18 cellular contexts compared by ENCODE assay signal in genomic region chr7:138825049-138825721, GRCh38. TPM values are rescaled to one million over a fixed set of nuclear protein-coding genes. Genes with fewer than 3 reads are reported as not detected.
DNase-seq lines count a peak whose midpoint lies in the region; TF ChIP-seq lines count a peak whose summit lies in the region.
"Had no signal": no experiment of that assay in that cellular context is flagged by ENCODE, and none has a peak within 500 bp of the region (broad histone marks: within the 10 kb centered on the region; RNA-seq: fewer than 3 reads in every experiment).

No MANE protein-coding gene starts in this region.

- H3K79me2 ChIP-seq in H9 (ENCODE audit: insufficient read depth, low read length) = no peaks in the 10 kb centered on the region
- H3K79me2 ChIP-seq in parathyroid adenoma = no peaks in the 10 kb centered on the region

- H3K9ac ChIP-seq in H9 (ENCODE audit: extremely low read depth, insufficient read length, low read length) (no peak overlapping the region), parathyroid adenoma (no peak overlapping the region), mesenchymal stem cell (ENCODE audit: low read length) (no peak overlapping the region)

- no peak overlapping the region for H3K4ac ChIP-seq in H9 (ENCODE audit: low read depth, low read length)
- no peak overlapping the region for H3K4ac ChIP-seq in mesenchymal stem cell (ENCODE audit: low read depth in 1 of 2, low read length in 2 of 2)

- H3K4me1 Mint-ChIP-seq in activated CD4-positive, alpha-beta T cell treated with anti-CD3 and anti-CD28 coated beads, Interleukin-2, amount 10 ng/mL, durations not matched to agents 7 days and 5 days = peaks cover 15% of the 10 kb centered on the region
- peaks cover 0 to 7% of the 10 kb centered on the region in 2 experiments; a peak in 3 of 4 replicates for H3K4me1 Mint-ChIP-seq in H9
- H3K4me1 Mint-ChIP-seq: CD4-positive, CD25-positive, alpha-beta regulatory T cell; IgD-negative memory B cell had no signal

- H3K79me1 ChIP-seq in H9 (ENCODE audit: insufficient read depth, low read depth, low read length, poor library complexity, severe bottlenecking) (no peaks in the 10 kb centered on the region), mesenchymal stem cell (replicated peaks; ENCODE audit: low read length, poor library complexity, severe bottlenecking) (no peaks in the 10 kb centered on the region)

- no peaks in the 10 kb centered on the region for H3K23me2 ChIP-seq in H9 (ENCODE audit: insufficient read length, low read depth, low read length, poor library complexity, severe bottlenecking)

- H3K4me3 ChIP-seq in SJCRH30 (no peak overlapping the region), parathyroid adenoma (ENCODE audit: low read depth, low read length) (no peak overlapping the region), mesenchymal stem cell (ENCODE audit: insufficient read depth in 1 of 2, low read depth in 1 of 2, low read length in 2 of 2) (no peak overlapping the region)

- H3K9me3 ChIP-seq in H9 (ENCODE audit: control insufficient read depth, low read depth, low read length) (no peaks in the 10 kb centered on the region), SJCRH30 (replicated peaks) (no peaks in the 10 kb centered on the region), parathyroid adenoma (ENCODE audit: control insufficient read depth, low read length) (no peaks in the 10 kb centered on the region), mesenchymal stem cell (ENCODE audit: control insufficient read depth, low read length) (peaks cover 12% of the 10 kb centered on the region)
- H3K9me3 ChIP-seq: BE2C had no signal

- H4K20me1 ChIP-seq in H9 (ENCODE audit: control insufficient read depth, insufficient read depth, insufficient read length) = no peaks in the 10 kb centered on the region

- CTCF ChIA-PET in activated CD4-positive, alpha-beta T cell treated with anti-CD3 and anti-CD28 coated beads, Interleukin-2, amount 10 ng/mL, durations not matched to agents 7 days and 5 days (lab: Charles Lee) = interaction anchor here (1.5 kb wide), 1 partner anchor 9 kb away, joined by 4 read pairs; no protein-coding TSS in a partner anchor

- H3T11ph ChIP-seq in H9 (ENCODE audit: low read length) = no peak overlapping the region

- TF ChIP-seq CTCF in H9 (conservative IDR thresholded peaks at IDR 0.05) = no peak
- TF ChIP-seq CTCF in parathyroid adenoma (IDR thresholded peaks at IDR 0.05) = no peak

- H4K91ac ChIP-seq in H9 (ENCODE audit: insufficient read length, low read depth, low read length) = no peak overlapping the region
- no peak overlapping the region for H4K91ac ChIP-seq in mesenchymal stem cell (ENCODE audit: low read length)

- H2BK12ac ChIP-seq in H9 (ENCODE audit: insufficient read length, low read depth, low read length) (no peak overlapping the region), mesenchymal stem cell (ENCODE audit: low read length in 2 of 2) (no peak overlapping the region)

- no peak overlapping the region for H3K18ac ChIP-seq in H9 (ENCODE audit: insufficient read length, low read depth, low read length)
- no peak overlapping the region for H3K18ac ChIP-seq in mesenchymal stem cell (ENCODE audit: low read depth in 1 of 2, low read length in 2 of 2)

- no peak overlapping the region for H3K4me3 Mint-ChIP-seq in activated CD4-positive, alpha-beta T cell treated with anti-CD3 and anti-CD28 coated beads, Interleukin-2, amount 10 ng/mL, durations not matched to agents 7 days and 5 days
- no peak overlapping the region for H3K4me3 Mint-ChIP-seq in H9
- H3K4me3 Mint-ChIP-seq: IgD-negative memory B cell had no signal

- no peak overlapping the region for H2AK5ac ChIP-seq in H9 (ENCODE audit: insufficient read length, low read length)
- no peak overlapping the region for H2AK5ac ChIP-seq in mesenchymal stem cell (ENCODE audit: low read length, severe bottlenecking)

- H2BK15ac ChIP-seq in H9 (ENCODE audit: low read depth, low read length) (no peak overlapping the region), mesenchymal stem cell (ENCODE audit: low read depth, poor library complexity, severe bottlenecking) (no peak overlapping the region)

- H4K8ac ChIP-seq in H9 (replicated peaks; ENCODE audit: insufficient read length, low read depth, low read length) = no peak overlapping the region
- no peak overlapping the region for H4K8ac ChIP-seq in mesenchymal stem cell (ENCODE audit: low read length)

- H3K14ac ChIP-seq in H9 (ENCODE audit: insufficient read depth, low read length) (no peak overlapping the region), mesenchymal stem cell (ENCODE audit: low read length in 2 of 2) (no peak overlapping the region)

- H3K36me3 Mint-ChIP-seq in activated CD4-positive, alpha-beta T cell treated with anti-CD3 and anti-CD28 coated beads, Interleukin-2, amount 10 ng/mL, durations not matched to agents 7 days and 5 days (ENCODE audit: low read depth) = no peaks in the 10 kb centered on the region
- no peaks in the 10 kb centered on the region; a peak in 2 of 7 replicates for H3K36me3 Mint-ChIP-seq in H9 (ENCODE audit: insufficient read depth in 1 of 3, low read depth in 3 of 3)
- H3K36me3 Mint-ChIP-seq: CD4-positive, CD25-positive, alpha-beta regulatory T cell had no signal

- H2AFZ ChIP-seq in H9 (ENCODE audit: low read length) (no peak overlapping the region), parathyroid adenoma (peak overlapping the region; percentile 25), mesenchymal stem cell (ENCODE audit: low read depth, low read length) (no peak overlapping the region)

- POLR2A ChIA-PET in activated CD4-positive, alpha-beta T cell treated with anti-CD3 and anti-CD28 coated beads, Interleukin-2, amount 10 ng/mL, durations not matched to agents 7 days and 5 days (lab: Charles Lee) = no interaction called here

- peaks cover 7% of the 10 kb centered on the region for H3K9me3 Mint-ChIP-seq in activated CD4-positive, alpha-beta T cell treated with anti-CD3 and anti-CD28 coated beads, Interleukin-2, amount 10 ng/mL, durations not matched to agents 7 days and 5 days
- H3K9me3 Mint-ChIP-seq in H9 = peaks cover 0 to 3% of the 10 kb centered on the region in 2 experiments; a peak in 2 of 5 replicates
- H3K9me3 Mint-ChIP-seq: CD4-positive, CD25-positive, alpha-beta regulatory T cell had no signal

- H3K4me2 ChIP-seq in H9 (ENCODE audit: insufficient read depth, insufficient read length, low read length) (no peak overlapping the region), parathyroid adenoma (ENCODE audit: low read length) (no peak overlapping the region), mesenchymal stem cell (ENCODE audit: low read length, poor library complexity, severe bottlenecking) (no peak overlapping the region)

- H3K36me3 ChIP-seq in SJCRH30 = no peaks in the 10 kb centered on the region
- H3K36me3 ChIP-seq in parathyroid adenoma (ENCODE audit: control insufficient read depth, insufficient read depth, low read length) = no peaks in the 10 kb centered on the region
- no peaks in the 10 kb centered on the region for H3K36me3 ChIP-seq in mesenchymal stem cell (ENCODE audit: control insufficient read depth in 1 of 2, insufficient read depth in 2 of 2, low read depth in 1 of 2, low read length in 2 of 2)
- H3K36me3 ChIP-seq: BE2C had no signal

- H3K27me3 Mint-ChIP-seq in activated CD4-positive, alpha-beta T cell treated with anti-CD3 and anti-CD28 coated beads, Interleukin-2, amount 10 ng/mL, durations not matched to agents 7 days and 5 days = no peaks in the 10 kb centered on the region
- no peaks in the 10 kb centered on the region for H3K27me3 Mint-ChIP-seq in H9 (ENCODE audit: low read depth)

- no peak overlapping the region for H3K23ac ChIP-seq in H9 (ENCODE audit: insufficient read length, low read depth, low read length)
- H3K23ac ChIP-seq in mesenchymal stem cell (ENCODE audit: low read length in 2 of 2) = no peak overlapping the region

- no peak overlapping the region for H3K27ac ChIP-seq in H9 (ENCODE audit: insufficient read length, low read depth, low read length)
- H3K27ac ChIP-seq in SJCRH30 = no peak overlapping the region
- no peak overlapping the region for H3K27ac ChIP-seq in parathyroid adenoma
- no peak overlapping the region for H3K27ac ChIP-seq in mesenchymal stem cell (ENCODE audit: low read length, poor library complexity, severe bottlenecking)

- no peak overlapping the region for H4K5ac ChIP-seq in H9 (ENCODE audit: insufficient read length, low read depth, low read length)

- H3K27me3 ChIP-seq in H9 (ENCODE audit: insufficient read depth, low read length) (no peaks in the 10 kb centered on the region), SJCRH30 (no peaks in the 10 kb centered on the region), parathyroid adenoma (ENCODE audit: control insufficient read depth, insufficient read depth, low read length) (no peaks in the 10 kb centered on the region), mesenchymal stem cell (ENCODE audit: control insufficient read depth in 1 of 2, insufficient read depth in 1 of 2, low read length in 2 of 2) (no peaks in the 10 kb centered on the region)
- H3K27me3 ChIP-seq: BE2C had no signal

- no peak overlapping the region for H3K56ac ChIP-seq in H9 (ENCODE audit: insufficient read length, low read depth, low read length)

- no peak overlapping the region for H2BK120ac ChIP-seq in H9 (ENCODE audit: low read depth, low read length, poor library complexity, severe bottlenecking)
- H2BK120ac ChIP-seq in mesenchymal stem cell (ENCODE audit: low read depth, low read length) = no peak overlapping the region

- H2BK5ac ChIP-seq in H9 (ENCODE audit: insufficient read length, low read length) = no peak overlapping the region
- no peak overlapping the region for H2BK5ac ChIP-seq in mesenchymal stem cell (ENCODE audit: low read depth, low read length, poor library complexity, severe bottlenecking)

- DNase-seq in activated CD4-positive, alpha-beta T cell treated with anti-CD3 and anti-CD28 coated beads, Interleukin-2, amount 10 ng/mL, durations not matched to agents 7 days and 5 days = no peak
- DNase-seq in activated CD4-positive, alpha-beta T cell treated with anti-CD3 and anti-CD28 coated beads for 4 hours = no peak
- no peak for DNase-seq in H9
- peak; percentile 36 to 68 for DNase-seq in SJCRH30
- DNase-seq in D341Med (ENCODE audit: low spot score) = no peak
- DNase-seq in mesenchymal stem cell = no peak
- DNase-seq: BE2C; CD4-positive, CD25-positive, alpha-beta regulatory T cell; COR-L47; Kasumi-1; MM.1S; NCI-H1092 treated with DMSO at 0.1 percent for 48 hours; NCI-H1694; NCI-H510A; SHP77 had no signal

- WGBS in H9 (ENCODE audit: extremely low coverage, insufficient read length, low lambda C conversion rate) = no CpG with 5 or more reads among the region's 11 CpGs
- WGBS in mesenchymal stem cell = 92% methylated on average over 11 of the region's 11 CpGs

- H3K4me1 ChIP-seq in H9 (ENCODE audit: insufficient read depth, low read length) = peaks cover 4% of the 10 kb centered on the region
- H3K4me1 ChIP-seq in SJCRH30 = peaks cover 6% of the 10 kb centered on the region; the same call in 1 of the 2 replicates
- H3K4me1 ChIP-seq in parathyroid adenoma = no peaks in the 10 kb centered on the region
- no peaks in the 10 kb centered on the region for H3K4me1 ChIP-seq in mesenchymal stem cell (ENCODE audit: control insufficient read depth, insufficient read depth, low read depth, low read length)
- H3K4me1 ChIP-seq: BE2C had no signal

- H3K27ac Mint-ChIP-seq in activated CD4-positive, alpha-beta T cell treated with anti-CD3 and anti-CD28 coated beads, Interleukin-2, amount 10 ng/mL, durations not matched to agents 7 days and 5 days = peak overlapping the region; percentile 9
- peak overlapping the region; percentile 3 to 40 (median 15); a peak in 1 of 7 replicates for H3K27ac Mint-ChIP-seq in H9
- H3K27ac Mint-ChIP-seq: CD4-positive, CD25-positive, alpha-beta regulatory T cell; IgD-negative memory B cell had no signal

- no peak overlapping the region for H2BK20ac ChIP-seq in H9 (ENCODE audit: low read depth, low read length, poor library complexity, severe bottlenecking)

RNA-seq across cellular contexts. Expression of gene ATP6V0A4, which starts 27.2 kb away (rescaled TPM):
- not detected for total RNA-seq in activated CD4-positive, alpha-beta T cell treated with anti-CD3 and anti-CD28 coated beads, Interleukin-2, amount 10 ng/mL, durations not matched to agents 7 days and 5 days
- total RNA-seq in H9 (2021) = 0.79 and 0.90 TPM in 2 replicates
- total RNA-seq in SJCRH30 (2014; rRNA removed; shearing (Covaris generic)) = 1.3 and 2.4 TPM in 2 replicates
- not detected for polyA plus RNA-seq in mesenchymal stem cell (2013, experiment 1 of 2)
- polyA plus RNA-seq in mesenchymal stem cell (2013, experiment 2 of 2) = not detected
- total RNA-seq: CD4-positive, CD25-positive, alpha-beta regulatory T cell; RPMI7951 had no signal
- polyA plus RNA-seq: CD4-positive, CD25-positive, alpha-beta regulatory T cell; IgD-negative memory B cell had no signal

RNA-seq across cellular contexts. Expression of gene TMEM213, which starts 27.4 kb away (rescaled TPM):
- total RNA-seq in activated CD4-positive, alpha-beta T cell treated with anti-CD3 and anti-CD28 coated beads, Interleukin-2, amount 10 ng/mL, durations not matched to agents 7 days and 5 days = not detected
- total RNA-seq in H9 (2021) = 0.22 TPM in 1 of 2 replicates, not detected in the other
- not detected in 2 replicates for total RNA-seq in SJCRH30 (2014; rRNA removed; shearing (Covaris generic))
- not detected for polyA plus RNA-seq in mesenchymal stem cell (2013, experiment 1 of 2)
- polyA plus RNA-seq in mesenchymal stem cell (2013, experiment 2 of 2) = not detected
- total RNA-seq: CD4-positive, CD25-positive, alpha-beta regulatory T cell; RPMI7951 had no signal
- polyA plus RNA-seq: IgD-negative memory B cell had no signal

Comparison
In these comparisons a context has a peak if more than half of its experiments do, and no peak if none do; other contexts are left out.
1. DNase-seq: peak in SJCRH30 (2 of 2); none in activated CD4-positive, alpha-beta T cell treated with anti-CD3 and anti-CD28 coated beads, Interleukin-2, amount 10 ng/mL, durations not matched to agents 7 days and 5 days (single experiment), activated CD4-positive, alpha-beta T cell treated with anti-CD3 and anti-CD28 coated beads for 4 hours (0 of 2), H9 (single experiment), D341Med (single experiment) and mesenchymal stem cell (single experiment).